Comparison of ENCODE assay signal across 10 cellular contexts in the genomic region with DNA sequence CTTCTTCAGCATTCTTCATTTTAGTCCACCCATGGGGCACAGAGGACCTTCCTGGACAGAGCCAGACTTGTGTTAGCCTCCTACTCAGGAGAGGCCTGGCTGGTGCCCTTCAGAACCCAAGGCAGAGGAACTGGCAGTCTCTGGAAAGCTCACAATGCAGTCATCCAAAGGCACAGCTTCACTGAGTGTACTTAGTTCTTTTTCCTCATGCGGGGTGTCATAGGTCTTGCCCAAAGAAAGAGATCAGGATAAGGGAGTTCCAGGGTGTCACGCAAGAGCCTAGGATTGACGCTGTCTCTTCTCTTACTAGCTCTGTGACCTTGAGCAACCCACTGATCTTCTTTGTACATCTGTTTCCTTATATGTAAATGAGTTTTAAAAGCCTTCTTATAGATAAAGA. TPM values are rescaled to one million over a fixed set of nuclear protein-coding genes. Genes with fewer than 3 reads are reported as not detected.
DNase-seq lines count a peak whose midpoint lies in the region; ATAC-seq and TF ChIP-seq lines count a peak whose summit lies in the region.
"Had no signal": no experiment of that assay in that cellular context is flagged by ENCODE, and none has a peak within 500 bp of the region (broad histone marks: within the 10 kb centered on the region; RNA-seq: fewer than 3 reads in every experiment).

No MANE protein-coding gene starts in this region.

- TSS peak; percentile 63 for BruUV-seq in PC-9 (replicated peaks; lab: Mats Ljungman, UMichigan)
- BruUV-seq in A673 (replicated peaks; lab: Mats Ljungman, UMichigan), result no TSS peak

- H3K79me2 ChIP-seq in PC-9 (ENCODE audit: low read depth), result no peaks in the 10 kb centered on the region

- intact Hi-C loops in PC-9 (cut with micrococcal nuclease; ENCODE audit: unreplicated experiment), result no loop called here
- intact Hi-C loops in esophagus squamous epithelium (cut with DNase I), result no loop called here
- intact Hi-C loops in prostate gland (cut with DNase I), result loop anchor here (5.0 kb wide), 1 partner anchor 54 kb away; no protein-coding TSS in a partner anchor
- intact Hi-C loops in A673 (cut with micrococcal nuclease; ENCODE audit: unreplicated experiment), result no loop called here
- intact Hi-C loops in lower leg skin (cut with DNase I; ENCODE audit: low total_unique reads), result no loop called here

- ATAC-seq in GM18907 (IDR thresholded peaks at IDR 0.05; ENCODE audit: unreplicated experiment), result peak; percentile 13
- ATAC-seq in HG02798 (IDR thresholded peaks at IDR 0.05; ENCODE audit: poor library complexity, unreplicated experiment), result no peak

- H3F3A ChIP-seq in PC-9 (ENCODE audit: insufficient read depth, low read depth), result peaks cover 3% of the 10 kb centered on the region; the same call in 1 of the 2 replicates

- DNase-seq in PC-9 (no peak), esophagus squamous epithelium (lab: John Stamatoyannopoulos, UW) (no peak), prostate gland (ENCODE audit: low spot score) (no peak), A673 (ENCODE audit: low spot score) (no peak), DMS53 treated with DMSO at 0.1 percent for 48 hours (lab: John Stamatoyannopoulos, UW; ENCODE audit: unreplicated experiment) (no peak), lower leg skin (ENCODE audit: low spot score in 2 of 2) (no peak)
- DNase-seq: T1000 had no signal

- POLR2A ChIA-PET in PC-9 (lab: Charles Lee; ENCODE audit: unreplicated experiment), result interaction anchor here (0.6 to 1.0 kb wide), 3 partner anchors 171 to 1665 kb away, joined by 3 to 5 read pairs (median 5); a partner anchor contains a TSS
- POLR2A ChIA-PET in A673 (lab: Charles Lee; ENCODE audit: low non-redundant PET), result no interaction called here

- H3K36me3 ChIP-seq in PC-9 (ENCODE audit: low read depth) (no peaks in the 10 kb centered on the region), esophagus squamous epithelium (no peaks in the 10 kb centered on the region), prostate gland (no peaks in the 10 kb centered on the region), A673 (ENCODE audit: insufficient read depth, low read length, poor library complexity, severe bottlenecking) (no peaks in the 10 kb centered on the region)

- H3K27ac ChIP-seq in PC-9 (no peak overlapping the region), esophagus squamous epithelium (peak overlapping the region; percentile 45 to 86 (median 82)), prostate gland (peak overlapping the region; percentile 37 to 39), A673 (ENCODE audit: low read depth, low read length, poor library complexity, severe bottlenecking) (no peak overlapping the region)

- H2AFZ ChIP-seq in PC-9, result peak overlapping the region; percentile 53; the same call in 1 of the 2 replicates

- CTCF ChIA-PET in PC-9 (lab: Charles Lee), result interaction anchor here (0.6 kb wide), 1 partner anchor 14 kb away, joined by 8 read pairs; no protein-coding TSS in a partner anchor
- CTCF ChIA-PET in A673 (lab: Charles Lee), result no interaction called here

- H3K4me3 ChIP-seq in PC-9, result no peak overlapping the region
- H3K4me3 ChIP-seq in esophagus squamous epithelium, result no peak overlapping the region
- H3K4me3 ChIP-seq in prostate gland, result no peak overlapping the region
- no peak overlapping the region for H3K4me3 ChIP-seq in A673 (ENCODE audit: low read depth, low read length, poor library complexity, severe bottlenecking)
- no peak overlapping the region for H3K4me3 ChIP-seq in lower leg skin (ENCODE audit: low read depth, poor library complexity, severe bottlenecking)

- no peaks in the 10 kb centered on the region for H3K9me3 ChIP-seq in PC-9 (ENCODE audit: insufficient read depth, low read depth)
- no peaks in the 10 kb centered on the region for H3K9me3 ChIP-seq in esophagus squamous epithelium
- H3K9me3 ChIP-seq in prostate gland, result no peaks in the 10 kb centered on the region
- no peaks in the 10 kb centered on the region for H3K9me3 ChIP-seq in A673 (ENCODE audit: low read depth, low read length, poor library complexity, severe bottlenecking)

- 84 to 94% methylated on average over 3 of the region's 3 CpGs for WGBS in esophagus squamous epithelium, 2 donors
- 88% methylated on average over 3 of the region's 3 CpGs for WGBS in prostate gland
- WGBS in lower leg skin, 2 donors, result 92 to 93% methylated on average over 3 of the region's 3 CpGs

- H3K27me3 ChIP-seq in PC-9 (ENCODE audit: insufficient read depth, low read depth), result no peaks in the 10 kb centered on the region
- H3K27me3 ChIP-seq in esophagus squamous epithelium, result no peaks in the 10 kb centered on the region
- no peaks in the 10 kb centered on the region for H3K27me3 ChIP-seq in prostate gland (replicated peaks; ENCODE audit: insufficient read depth)
- no peaks in the 10 kb centered on the region for H3K27me3 ChIP-seq in A673 (replicated peaks; ENCODE audit: insufficient read depth, low read depth, low read length, poor library complexity)

- H3K4me1 ChIP-seq in PC-9 (replicated peaks; ENCODE audit: insufficient read depth), result peaks cover 11% of the 10 kb centered on the region
- H3K4me1 ChIP-seq in esophagus squamous epithelium, result peaks cover 6 to 26% (median 10%) of the 10 kb centered on the region in 3 donors
- H3K4me1 ChIP-seq in prostate gland (replicated peaks), result no peaks in the 10 kb centered on the region
- no peaks in the 10 kb centered on the region for H3K4me1 ChIP-seq in A673 (ENCODE audit: insufficient read depth, low read length, poor library complexity, severe bottlenecking)

- no peaks in the 10 kb centered on the region for H4K20me1 ChIP-seq in PC-9 (ENCODE audit: insufficient read depth)

- no peaks in the 10 kb centered on the region for H3K9me2 ChIP-seq in PC-9 (ENCODE audit: insufficient read depth)

- H3K4me2 ChIP-seq in PC-9, result peak overlapping the region; percentile 24; the same call in 1 of the 2 replicates

- TF ChIP-seq CTCF in PC-9 (conservative IDR thresholded peaks at IDR 0.05) (no peak), esophagus squamous epithelium (IDR thresholded peaks at IDR 0.05) (no peak), prostate gland (IDR thresholded peaks at IDR 0.05) (no peak), A673 (conservative IDR thresholded peaks at IDR 0.05; ENCODE audit: low read depth, low read length) (no peak), lower leg skin (IDR thresholded peaks at IDR 0.05) (no peak)

- no peak for TF ChIP-seq POLR2A in esophagus squamous epithelium (IDR thresholded peaks at IDR 0.05)
- no peak for TF ChIP-seq POLR2A in prostate gland (IDR thresholded peaks at IDR 0.05)
- TF ChIP-seq POLR2A in lower leg skin (IDR thresholded peaks at IDR 0.05), result no peak

RNA-seq across cellular contexts. Expression of a gene that starts 58.7 kb away (rescaled TPM):
- total RNA-seq in PC-9 (2021) (1.9 and 4.0 TPM in 2 replicates), esophagus squamous epithelium (1 to 10 TPM in 3 of 4 donors, under 1 TPM in 1; 0.27 to 8.4 (median 1.4) TPM), prostate gland (1 to 10 TPM; 5.2 to 6.3 TPM), A673 (2021) (not detected in 2 replicates), lower leg skin (1 to 10 TPM; 2.7 to 8.2 (median 5.6) TPM)
- total RNA-seq: H4 had no signal

Comparison
In these comparisons a context has a peak if more than half of its experiments do, and no peak if none do; other contexts are left out.
1. H3K27ac ChIP-seq: peak in esophagus squamous epithelium (4 of 4) and prostate gland (2 of 2); none in PC-9 (single experiment) and A673 (single experiment).